In the genomic region with DNA sequence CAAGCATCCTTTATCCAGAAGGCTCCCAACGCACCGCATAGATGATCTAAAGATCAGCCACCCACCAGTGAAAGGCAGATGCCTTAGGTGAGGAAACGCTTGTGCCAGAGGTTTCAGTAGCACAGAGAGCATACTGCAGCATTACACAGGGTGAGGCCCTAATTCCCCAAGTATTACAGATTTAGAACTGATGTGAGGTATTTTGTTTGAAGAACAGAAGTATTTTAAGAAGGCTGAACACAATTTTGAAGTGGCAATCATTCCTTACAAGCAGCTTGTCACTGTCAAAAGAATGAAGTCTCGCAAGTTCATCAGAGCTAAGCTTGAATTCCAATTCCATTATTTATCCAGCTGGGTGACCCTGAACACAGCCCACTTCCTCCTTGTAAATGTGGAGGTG, we compare ENCODE assay signal across 18 cellular contexts.
"Had no signal": no experiment of that assay in that cellular context is flagged by ENCODE, and none has a peak within 500 bp of the region (broad histone marks: within the 10 kb centered on the region; RNA-seq: fewer than 3 reads in every experiment).

No MANE protein-coding gene starts in this region.

- H3K9me3 ChIP-seq: heart left ventricle, ovary, right lobe of liver, spleen, tibial nerve had no signal

- ATAC-seq: heart left ventricle; natural killer cell; right lobe of liver; stimulated activated memory B cell treated with anti-CD40 and anti-IgM and Interleukin-4, amounts not matched to agents 10 μg/mL and 1 μg/mL and 100 μg/mL, for 72 hours had no signal

- H3K27ac Mint-ChIP-seq: mesothelial cell of epicardium; natural killer cell; progenitor cell of endocrine pancreas; stimulated activated memory B cell treated with anti-CD40 and anti-IgM and Interleukin-4, amounts not matched to agents 10 μg/mL and 1 μg/mL and 100 μg/mL, for 72 hours; stimulated activated naive CD8-positive, alpha-beta T cell treated with anti-CD3 and anti-CD28 coated beads, Interleukin-15, Interleukin-2, amounts not matched to agents 100 ng/mL and 50 ng/mL, for 24 hours had no signal

- H3K4me3 Mint-ChIP-seq: mesothelial cell of epicardium; natural killer cell; neural crest cell; stimulated activated memory B cell treated with anti-CD40 and anti-IgM and Interleukin-4, amounts not matched to agents 10 μg/mL and 1 μg/mL and 100 μg/mL, for 72 hours; stimulated activated naive CD8-positive, alpha-beta T cell treated with anti-CD3 and anti-CD28 coated beads, Interleukin-15, Interleukin-2, amounts not matched to agents 100 ng/mL and 50 ng/mL, for 24 hours had no signal

- H3K4me3 ChIP-seq: coronary artery, heart left ventricle, ovary, right lobe of liver, spleen, tibial nerve had no signal

- H3K27ac ChIP-seq: coronary artery, heart left ventricle, ovary, right lobe of liver, spleen, tibial nerve had no signal

- H3K36me3 ChIP-seq: heart left ventricle, ovary, right lobe of liver, spleen, tibial nerve had no signal

- H3K36me3 Mint-ChIP-seq: mesothelial cell of epicardium; natural killer cell; stimulated activated memory B cell treated with anti-CD40 and anti-IgM and Interleukin-4, amounts not matched to agents 10 μg/mL and 1 μg/mL and 100 μg/mL, for 72 hours had no signal

- H3K4me1 ChIP-seq: heart left ventricle, spleen, tibial nerve had no signal

- H3K9me3 Mint-ChIP-seq: mesothelial cell of epicardium; neural crest cell; stimulated activated naive CD8-positive, alpha-beta T cell treated with anti-CD3 and anti-CD28 coated beads, Interleukin-15, Interleukin-2, amounts not matched to agents 100 ng/mL and 50 ng/mL, for 24 hours had no signal

- H3K27me3 Mint-ChIP-seq: progenitor cell of endocrine pancreas; stimulated activated memory B cell treated with anti-CD40 and anti-IgM and Interleukin-4, amounts not matched to agents 10 μg/mL and 1 μg/mL and 100 μg/mL, for 72 hours; stimulated activated naive CD8-positive, alpha-beta T cell treated with anti-CD3 and anti-CD28 coated beads, Interleukin-15, Interleukin-2, amounts not matched to agents 100 ng/mL and 50 ng/mL, for 24 hours had no signal

- DNase-seq: effector CD8-positive, alpha-beta T cell; foreskin melanocyte; heart left ventricle; hippocampal formation; natural killer cell; ovary; right lobe of liver; spleen; stimulated activated CD4-positive, alpha-beta T cell treated with anti-CD3 and anti-CD28 coated beads, Interleukin-15, amount 100 ng/mL, for 24 hours; stimulated activated CD4-positive, alpha-beta T cell treated with anti-CD3 and anti-CD28 coated beads, Interleukin-1b, Interleukin-23, amount 100 ng/mL, for 48 hours; stimulated activated CD4-positive, alpha-beta T cell treated with anti-CD3 and anti-CD28 coated beads, Interleukin-4, amount 100 ng/mL, for 24 hours had no signal

- H3K27me3 ChIP-seq: ovary, spleen, tibial nerve had no signal

- H3K4me1 Mint-ChIP-seq: natural killer cell; neural crest cell; stimulated activated memory B cell treated with anti-CD40 and anti-IgM and Interleukin-4, amounts not matched to agents 10 μg/mL and 1 μg/mL and 100 μg/mL, for 72 hours had no signal
